Comparison of ENCODE assay signal across 19 cellular contexts in the genomic region with DNA sequence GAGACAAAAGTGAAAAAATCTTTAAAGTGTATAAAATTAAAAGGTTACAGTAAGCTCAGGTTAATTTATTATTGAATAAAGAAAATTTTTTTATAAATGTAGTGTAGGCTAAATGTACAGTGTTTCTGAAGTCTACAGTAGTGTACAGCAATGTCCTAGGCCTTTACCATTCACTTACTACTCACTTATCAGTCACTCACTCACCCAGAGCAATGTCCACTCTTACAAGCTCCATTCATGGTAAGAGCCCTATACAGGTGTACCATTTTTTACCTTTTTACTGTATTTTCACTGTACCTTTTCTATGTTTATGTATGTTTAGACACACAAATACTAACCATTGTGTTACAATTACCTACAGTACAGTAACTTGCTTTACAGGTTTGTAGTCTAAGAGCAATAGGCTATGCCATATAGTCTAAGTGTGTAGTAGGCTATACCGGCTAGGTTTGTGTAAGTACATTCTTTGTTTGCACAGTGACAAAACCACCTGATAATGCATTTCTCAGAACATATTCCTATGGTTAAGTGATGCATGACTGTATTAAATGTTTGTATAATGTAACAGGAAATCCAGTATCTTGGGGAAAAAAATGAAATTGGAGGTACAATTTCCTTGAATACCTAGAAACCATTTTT.
"Had no signal": no experiment of that assay in that cellular context is flagged by ENCODE, and none has a peak within 500 bp of the region (broad histone marks: within the 10 kb centered on the region; RNA-seq: fewer than 3 reads in every experiment).

No MANE protein-coding gene starts in this region.

- H3K4me1 ChIP-seq: esophagus muscularis mucosa, left ventricle myocardium inferior, suprapubic skin, tibial nerve, uterus had no signal

- H3K27ac ChIP-seq: cardiac muscle cell, esophagus muscularis mucosa, left ventricle myocardium inferior, neural progenitor cell, stomach, suprapubic skin, tibial nerve, uterus, WERI-Rb-1 had no signal

- ATAC-seq: activated CD8-positive, alpha-beta T cell treated with anti-CD3 and anti-CD28 coated beads, Interleukin-2, amount 10 ng/mL, durations not matched to agents 7 days and 5 days; activated naive CD8-positive, alpha-beta T cell treated with anti-CD3 and anti-CD28 coated beads, Interleukin-2, amount 50 U/mL, for 24 hours; naive thymus-derived CD8-positive, alpha-beta T cell had no signal

- H3K27me3 ChIP-seq: cardiac muscle cell, esophagus muscularis mucosa, neural progenitor cell, stomach, suprapubic skin, tibial nerve, uterus had no signal

- H3K4me2 ChIP-seq: neural progenitor cell had no signal

- H3K4me3 ChIP-seq: cardiac muscle cell, esophagus muscularis mucosa, left ventricle myocardium inferior, neural progenitor cell, stomach, suprapubic skin, tibial nerve, uterus had no signal

- H3K36me3 ChIP-seq: cardiac muscle cell, esophagus muscularis mucosa, left ventricle myocardium inferior, neural progenitor cell, stomach, suprapubic skin, tibial nerve, uterus, WERI-Rb-1 had no signal

- DNase-seq: activated CD4-positive, alpha-beta T cell treated with anti-CD3 and anti-CD28 coated beads, Interleukin-2, amount 50 U/mL, for 1 hour; activated CD4-positive, CD25-positive, alpha-beta regulatory T cell treated with anti-CD3 and anti-CD28 coated beads, Interleukin-2, amount 50 U/mL, for 72 hours; activated CD8-positive, alpha-beta T cell treated with anti-CD3 and anti-CD28 coated beads, Interleukin-2, amount 10 ng/mL, durations not matched to agents 7 days and 5 days; activated gamma-delta T cell; activated naive CD4-positive, alpha-beta T cell treated with anti-CD3 and anti-CD28 coated beads, Interleukin-2, amount 50 U/mL, for 16 hours; activated naive CD8-positive, alpha-beta T cell treated with anti-CD3 and anti-CD28 coated beads, Interleukin-2, amount 50 U/mL, for 24 hours; hypothalamus; left ventricle myocardium inferior; naive thymus-derived CD8-positive, alpha-beta T cell; stimulated activated CD4-positive, alpha-beta T cell treated with anti-CD3 and anti-CD28 coated beads, Interleukin-1b, Interleukin-23, amount 100 ng/mL, for 48 hours; stomach; T-helper 1 cell; uterus; WERI-Rb-1 had no signal

- H3K9ac ChIP-seq: neural progenitor cell had no signal
